In genomic region chr17:80474231-80474932, GRCh38 we compare ENCODE assay signal across 9 cellular contexts. TPM values are rescaled to one million over a fixed set of nuclear protein-coding genes. Genes with fewer than 3 reads are reported as not detected.
DNase-seq lines count a peak whose midpoint lies in the region; ATAC-seq, FAIRE-seq and TF ChIP-seq lines count a peak whose summit lies in the region.
"Had no signal": no experiment of that assay in that cellular context is flagged by ENCODE, and none has a peak within 500 bp of the region (broad histone marks: within the 10 kb centered on the region; RNA-seq: fewer than 3 reads in every experiment).

No MANE protein-coding gene starts in this region.

- H4K20me1 ChIP-seq in GM23338 (replicated peaks; ENCODE audit: insufficient read depth), result 0 out of 2 replicates have a peak, but pooled peaks cover 5% of the 10 kb centered on the region

- H3K23ac ChIP-seq in neuronal stem cell (ENCODE audit: low read depth, low read length, poor library complexity), result no peak overlapping the region

- H3K27me3 Mint-ChIP-seq in GM23338 (ENCODE audit: insufficient read depth, low read depth, poor library complexity), result peaks cover 66% of the 10 kb centered on the region

- H3K4ac ChIP-seq in neuronal stem cell (ENCODE audit: low read length), result no peak overlapping the region

- H3K79me1 ChIP-seq in neuronal stem cell (ENCODE audit: low read depth, low read length), result peaks cover 4% of the 10 kb centered on the region

- H3K9me2 ChIP-seq in GM23338 (ENCODE audit: insufficient read depth), result no peaks in the 10 kb centered on the region

- ATAC-seq in GM23338, result no peak
- peak; percentile 14; the same call in 1 of the 2 replicates for ATAC-seq in Panc1

- POLR2A ChIA-PET in Panc1 (lab: Charles Lee), result no interaction called here

- no peaks in the 10 kb centered on the region for H3K9me3 ChIP-seq in Panc1 (ENCODE audit: control insufficient read depth, insufficient read depth, low read depth, low read length)
- H3K9me3 ChIP-seq in neuronal stem cell (replicated peaks in 1 of 2; ENCODE audit: control insufficient read depth in 2 of 2, insufficient read depth in 1 of 2, low read depth in 1 of 2, low read length in 2 of 2), result peaks cover 0 to 3% of the 10 kb centered on the region in 2 donors
- H3K9me3 ChIP-seq in testis, result no peaks in the 10 kb centered on the region

- H3K27me3 ChIP-seq in GM23338 (ENCODE audit: insufficient read depth) (peaks cover 82% of the 10 kb centered on the region), Panc1 (ENCODE audit: control insufficient read depth, insufficient read depth, low read length) (peaks cover 2% of the 10 kb centered on the region; the same call in 1 of the 2 replicates), neuronal stem cell (ENCODE audit: control insufficient read depth in 3 of 3, insufficient read depth in 3 of 3, low read depth in 1 of 3, low read length in 3 of 3) (peaks cover 41 to 98% (median 60%) of the 10 kb centered on the region in 3 experiments), testis (no peaks in the 10 kb centered on the region)

- H3K27ac ChIP-seq in GM23338 (ENCODE audit: low read depth) (no peak overlapping the region), Panc1 (ENCODE audit: low read length) (no peak overlapping the region), cingulate gyrus (ENCODE audit: low read depth, low read length) (peak overlapping the region; percentile 72), neuronal stem cell (replicated peaks; ENCODE audit: low read length) (no peak overlapping the region), testis (no peak overlapping the region)
- H3K27ac ChIP-seq: KMS-11 had no signal

- H4K91ac ChIP-seq in neuronal stem cell (ENCODE audit: low read depth, low read length, poor library complexity), result no peak overlapping the region

- no peak overlapping the region for H3K18ac ChIP-seq in neuronal stem cell (ENCODE audit: low read length)

- H3K4me3 ChIP-seq in GM23338 (peak overlapping the region; percentile 60), Panc1 (ENCODE audit: low read depth in 2 of 2, low read length in 2 of 2) (peak overlapping the region in 1 of 2 experiments; percentile 38; a peak in 3 of 4 replicates), neuronal stem cell (ENCODE audit: low read length in 2 of 2) (peak overlapping the region; percentile 16 to 30), testis (no peak overlapping the region)

- H2AK5ac ChIP-seq in neuronal stem cell (ENCODE audit: low read depth, low read length), result no peak overlapping the region

- no peak overlapping the region for H2BK120ac ChIP-seq in neuronal stem cell (ENCODE audit: low read depth, low read length)

- no CpG with 5 or more reads among the region's 16 CpGs for WGBS in neuronal stem cell (ENCODE audit: extremely low coverage in 2 of 2, insufficient read length in 2 of 2, insufficient replicate concordance in 1 of 2), 2 donors
- 25 to 31% methylated on average over 16 of the region's 16 CpGs for WGBS in testis, 2 donors

- BruUV-seq in Panc1 (replicated peaks; lab: Mats Ljungman, UMichigan), result no TSS peak

- H3K9me3 Mint-ChIP-seq in GM23338, result no peaks in the 10 kb centered on the region; the same call in 2 of the 3 replicates

- H3K36me3 Mint-ChIP-seq in GM23338 (ENCODE audit: low read depth), result peaks cover 3% of the 10 kb centered on the region; the same call in 1 of the 3 replicates

- in situ Hi-C loops in Panc1 (cut with HindIII; ENCODE audit: low pct_unique_long_range_greater_than_20kb, low sequenced_read_pairs), result no loop called here

- TF ChIP-seq POLR2A in testis (IDR thresholded peaks at IDR 0.05) (no peak), GM12891 (IDR thresholded peaks at IDR 0.05; ENCODE audit: low read depth, low read length) (no peak)

- H3F3A ChIP-seq in GM23338 (replicated peaks; ENCODE audit: low read depth), result no peaks in the 10 kb centered on the region

- H4K8ac ChIP-seq in neuronal stem cell (ENCODE audit: low read depth, low read length), result no peak overlapping the region

- H3K36me3 ChIP-seq in GM23338 (ENCODE audit: insufficient read depth) (no peaks in the 10 kb centered on the region), Panc1 (ENCODE audit: control insufficient read depth, insufficient read depth, low read length) (no peaks in the 10 kb centered on the region), neuronal stem cell (replicated peaks in 1 of 2; ENCODE audit: control insufficient read depth in 2 of 2, insufficient read depth in 2 of 2, low read length in 2 of 2) (no peaks in the 10 kb centered on the region), testis (ENCODE audit: low read depth, missing control alignments) (no peaks in the 10 kb centered on the region)

- CTCF ChIA-PET in Panc1 (lab: Charles Lee), result no interaction called here

- FAIRE-seq in GM12891 (lab: Jason Lieb, UNC), result no peak

- intact Hi-C loops in Panc1 (cut with micrococcal nuclease; ENCODE audit: unreplicated experiment) (loop anchor here (10.0 kb wide), 1 partner anchor 100 kb away; no protein-coding TSS in a partner anchor), testis (cut with DNase I; ENCODE audit: low total_unique reads) (loop anchor here (10.0 kb wide), 1 partner anchor 100 kb away; no protein-coding TSS in a partner anchor), cardiac septum (cut with DNase I) (no loop called here)

- no peak overlapping the region for H2BK12ac ChIP-seq in neuronal stem cell (ENCODE audit: low read length)

- TF ChIP-seq CTCF in GM23338 (conservative IDR thresholded peaks at IDR 0.05; ENCODE audit: low read depth in 2 of 2) (peak; percentile 9 to 25; a peak in 2 of 4 replicates), Panc1 (IDR thresholded peaks at IDR 0.05) (no peak), testis (IDR thresholded peaks at IDR 0.05) (peak in 1 of 3 experiments; percentile 47)

- peaks cover 6% of the 10 kb centered on the region; the same call in 1 of the 2 replicates for H3K4me1 ChIP-seq in GM23338 (ENCODE audit: insufficient read depth)
- peaks cover 13% of the 10 kb centered on the region for H3K4me1 ChIP-seq in Panc1 (ENCODE audit: control insufficient read depth, insufficient read depth, low read length)
- H3K4me1 ChIP-seq in neuronal stem cell (ENCODE audit: control insufficient read depth in 2 of 2, insufficient read depth in 1 of 2, low read depth in 1 of 2, low read length in 2 of 2), result peaks cover 15 to 22% of the 10 kb centered on the region in 2 donors
- H3K4me1 ChIP-seq in testis, result peaks cover 31% of the 10 kb centered on the region

- H2BK15ac ChIP-seq in neuronal stem cell (ENCODE audit: low read length), result no peak overlapping the region

- no peak overlapping the region for H3K9ac ChIP-seq in neuronal stem cell (ENCODE audit: low read depth, low read length, poor library complexity)
- H3K9ac ChIP-seq: KMS-11 had no signal

- H3K14ac ChIP-seq in neuronal stem cell (ENCODE audit: low read length), result no peak overlapping the region

- H2AFZ ChIP-seq in GM23338 (no peak overlapping the region; the same call in 1 of the 2 replicates), neuronal stem cell (ENCODE audit: low read length) (peak overlapping the region; percentile 87)

- peak overlapping the region; percentile 56 for H3K4me3 Mint-ChIP-seq in GM23338

- peaks cover 18% of the 10 kb centered on the region for H3K4me1 Mint-ChIP-seq in GM23338

- H3K4me2 ChIP-seq in GM23338 (peak overlapping the region; percentile 79), neuronal stem cell (ENCODE audit: insufficient read depth, low read length, poor library complexity, severe bottlenecking) (peak overlapping the region; percentile 77)
- H3K4me2 ChIP-seq: KMS-11 had no signal

- H2BK5ac ChIP-seq in neuronal stem cell (ENCODE audit: low read length), result no peak overlapping the region

- H3K79me2 ChIP-seq in GM23338 (replicated peaks; ENCODE audit: insufficient read depth), result no peaks in the 10 kb centered on the region

- H3K27ac Mint-ChIP-seq in GM23338, result no peak overlapping the region

- DNase-seq in AML-193 (lab: John Stamatoyannopoulos, UW), result peak; percentile 73 to 81
- DNase-seq in GM23338 (ENCODE audit: low spot score), result no peak
- no peak for DNase-seq in Panc1 (ENCODE audit: low read depth, low spot score)
- no peak for DNase-seq in neuronal stem cell (ENCODE audit: low spot score)
- no peak for DNase-seq in testis
- no peak for DNase-seq in GM12891 (ENCODE audit: insufficient read length, low spot score)
- no peak for DNase-seq in cardiac septum (ENCODE audit: low spot score)

TF ChIP-seq in GM23338, 12 proteins besides CTCF, POLR2A, EP300 and RAD21 (continues in another document):
- TF ChIP-seq CREB1 (CRISPR knock-in tag; IDR thresholded peaks at IDR 0.05; ENCODE audit: low read depth) (no peak), ZNF331 (CRISPR knock-in tag; IDR thresholded peaks at IDR 0.05; ENCODE audit: low read depth) (no peak), EZH2phosphoT487 (IDR thresholded peaks at IDR 0.05; ENCODE audit: unreplicated experiment) (no peak)

TF ChIP-seq in GM12891, 5 proteins besides CTCF, POLR2A, EP300 and RAD21:
- TF ChIP-seq TAF1 (IDR thresholded peaks at IDR 0.05; ENCODE audit: low read depth, low read length) (no peak), POU2F2 (IDR thresholded peaks at IDR 0.05; ENCODE audit: low read depth, low read length) (no peak), PAX5 (IDR thresholded peaks at IDR 0.05; ENCODE audit: insufficient read depth, low read length, severe bottlenecking) (no peak), POLR2AphosphoS5 (IDR thresholded peaks at IDR 0.05; ENCODE audit: low read depth, low read length) (no peak), SPI1 (IDR thresholded peaks at IDR 0.05; ENCODE audit: low read depth, low read length) (no peak)
TF ChIP-seq in GM12891: peak in this region for 0.

RNA-seq across cellular contexts. Expression of gene NPTX1, which starts 2.0 kb away (rescaled TPM):
- 20.1 and 20.5 TPM in 2 replicates for total RNA-seq in GM23338 (2014; rRNA removed; shearing (Covaris generic))
- polyA plus RNA-seq in GM23338 (2016; fragmentation: Nextera tagmentation; extraction: Ambion mirVana), result 3.4 and 4.1 TPM in 2 replicates
- 1.1 TPM for total RNA-seq in Panc1 (2021; ENCODE audit: unreplicated experiment)
- 0.34 TPM for polyA plus RNA-seq in Panc1 (2012; ENCODE audit: insufficient read length)
- 0.43 TPM for polyA plus RNA-seq in neuronal stem cell (2013, experiment 1 of 2)
- polyA plus RNA-seq in neuronal stem cell (2013, experiment 2 of 2), result 0.35 TPM
- 1 to 10 TPM; 1.7 to 3.8 TPM for total RNA-seq in testis
- polyA plus RNA-seq in testis (ENCODE audit: insufficient read depth, low read depth, low replicate concordance), result 3.7 TPM
- polyA plus RNA-seq in GM12891 (2012; ENCODE audit: low read depth, missing spikeins), result 0.05 TPM
- 0.62 TPM for total RNA-seq in cardiac septum

RNA-seq across cellular contexts. Expression of gene ENDOV, which starts 59.4 kb away (rescaled TPM):
- total RNA-seq in GM23338 (2014; rRNA removed; shearing (Covaris generic)), result 10.2 and 11.5 TPM in 2 replicates
- polyA plus RNA-seq in GM23338 (2016; fragmentation: Nextera tagmentation; extraction: Ambion mirVana) (16.0 and 16.1 TPM in 2 replicates), testis (ENCODE audit: insufficient read depth, low read depth, low replicate concordance) (41.4 TPM)
- total RNA-seq in Panc1 (2021; ENCODE audit: unreplicated experiment) (37.1 TPM), testis (10 to 100 TPM; 55.2 to 63.9 TPM), cardiac septum (12.8 TPM)
- 39.8 TPM for polyA plus RNA-seq in Panc1 (2012; ENCODE audit: insufficient read length)
- polyA plus RNA-seq in neuronal stem cell (2013, experiment 1 of 2), result 24.9 TPM
- 22.9 TPM for polyA plus RNA-seq in neuronal stem cell (2013, experiment 2 of 2)
- polyA plus RNA-seq in GM12891 (2012; ENCODE audit: low read depth, missing spikeins), result 9.1 TPM

Comparison
In these comparisons a context has a peak if more than half of its experiments do, and no peak if none do; other contexts are left out.
1. DNase-seq: peak in AML-193 (2 of 2); none in GM23338 (single experiment), Panc1 (single experiment), neuronal stem cell (single experiment), testis (single experiment), GM12891 (single experiment) and cardiac septum (single experiment).
2. H3K4me3 ChIP-seq: peak in GM23338 (single experiment) and neuronal stem cell (2 of 2); none in testis (0 of 2).